Comparison of ENCODE assay signal across 2 cellular contexts in genomic region chr6:41256383-41256782, GRCh38.
TF ChIP-seq lines count a peak whose summit lies in the region.

No MANE protein-coding gene starts in this region.

TF ChIP-seq in HEK293, 187 proteins besides CTCF, POLR2A, EP300 and RAD21 (continued from another document and continues in another):
- TF ChIP-seq TSHZ1 (tag by site-specific recombination; IDR thresholded peaks at IDR 0.05; ENCODE audit: borderline replicate concordance): no peak
- no peak for TF ChIP-seq OVOL3 (tag by site-specific recombination; IDR thresholded peaks at IDR 0.05)
- no peak for TF ChIP-seq ZNF214 (tag by site-specific recombination; IDR thresholded peaks at IDR 0.05; ENCODE audit: borderline replicate concordance)
- TF ChIP-seq ZNF776 (tag by site-specific recombination; IDR thresholded peaks at IDR 0.05; ENCODE audit: borderline replicate concordance): no peak
- TF ChIP-seq, protein P1, sequence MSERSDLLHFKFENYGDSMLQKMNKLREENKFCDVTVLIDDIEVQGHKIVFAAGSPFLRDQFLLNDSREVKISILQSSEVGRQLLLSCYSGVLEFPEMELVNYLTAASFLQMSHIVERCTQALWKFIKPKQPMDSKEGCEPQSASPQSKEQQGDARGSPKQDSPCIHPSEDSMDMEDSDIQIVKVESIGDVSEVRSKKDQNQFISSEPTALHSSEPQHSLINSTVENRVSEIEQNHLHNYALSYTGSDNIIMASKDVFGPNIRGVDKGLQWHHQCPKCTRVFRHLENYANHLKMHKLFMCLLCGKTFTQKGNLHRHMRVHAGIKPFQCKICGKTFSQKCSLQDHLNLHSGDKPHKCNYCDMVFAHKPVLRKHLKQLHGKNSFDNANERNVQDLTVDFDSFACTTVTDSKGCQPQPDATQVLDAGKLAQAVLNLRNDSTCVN (tag by site-specific recombination; optimal IDR thresholded peaks at IDR 0.05): peak; percentile 8
- TF ChIP-seq, protein P2, sequence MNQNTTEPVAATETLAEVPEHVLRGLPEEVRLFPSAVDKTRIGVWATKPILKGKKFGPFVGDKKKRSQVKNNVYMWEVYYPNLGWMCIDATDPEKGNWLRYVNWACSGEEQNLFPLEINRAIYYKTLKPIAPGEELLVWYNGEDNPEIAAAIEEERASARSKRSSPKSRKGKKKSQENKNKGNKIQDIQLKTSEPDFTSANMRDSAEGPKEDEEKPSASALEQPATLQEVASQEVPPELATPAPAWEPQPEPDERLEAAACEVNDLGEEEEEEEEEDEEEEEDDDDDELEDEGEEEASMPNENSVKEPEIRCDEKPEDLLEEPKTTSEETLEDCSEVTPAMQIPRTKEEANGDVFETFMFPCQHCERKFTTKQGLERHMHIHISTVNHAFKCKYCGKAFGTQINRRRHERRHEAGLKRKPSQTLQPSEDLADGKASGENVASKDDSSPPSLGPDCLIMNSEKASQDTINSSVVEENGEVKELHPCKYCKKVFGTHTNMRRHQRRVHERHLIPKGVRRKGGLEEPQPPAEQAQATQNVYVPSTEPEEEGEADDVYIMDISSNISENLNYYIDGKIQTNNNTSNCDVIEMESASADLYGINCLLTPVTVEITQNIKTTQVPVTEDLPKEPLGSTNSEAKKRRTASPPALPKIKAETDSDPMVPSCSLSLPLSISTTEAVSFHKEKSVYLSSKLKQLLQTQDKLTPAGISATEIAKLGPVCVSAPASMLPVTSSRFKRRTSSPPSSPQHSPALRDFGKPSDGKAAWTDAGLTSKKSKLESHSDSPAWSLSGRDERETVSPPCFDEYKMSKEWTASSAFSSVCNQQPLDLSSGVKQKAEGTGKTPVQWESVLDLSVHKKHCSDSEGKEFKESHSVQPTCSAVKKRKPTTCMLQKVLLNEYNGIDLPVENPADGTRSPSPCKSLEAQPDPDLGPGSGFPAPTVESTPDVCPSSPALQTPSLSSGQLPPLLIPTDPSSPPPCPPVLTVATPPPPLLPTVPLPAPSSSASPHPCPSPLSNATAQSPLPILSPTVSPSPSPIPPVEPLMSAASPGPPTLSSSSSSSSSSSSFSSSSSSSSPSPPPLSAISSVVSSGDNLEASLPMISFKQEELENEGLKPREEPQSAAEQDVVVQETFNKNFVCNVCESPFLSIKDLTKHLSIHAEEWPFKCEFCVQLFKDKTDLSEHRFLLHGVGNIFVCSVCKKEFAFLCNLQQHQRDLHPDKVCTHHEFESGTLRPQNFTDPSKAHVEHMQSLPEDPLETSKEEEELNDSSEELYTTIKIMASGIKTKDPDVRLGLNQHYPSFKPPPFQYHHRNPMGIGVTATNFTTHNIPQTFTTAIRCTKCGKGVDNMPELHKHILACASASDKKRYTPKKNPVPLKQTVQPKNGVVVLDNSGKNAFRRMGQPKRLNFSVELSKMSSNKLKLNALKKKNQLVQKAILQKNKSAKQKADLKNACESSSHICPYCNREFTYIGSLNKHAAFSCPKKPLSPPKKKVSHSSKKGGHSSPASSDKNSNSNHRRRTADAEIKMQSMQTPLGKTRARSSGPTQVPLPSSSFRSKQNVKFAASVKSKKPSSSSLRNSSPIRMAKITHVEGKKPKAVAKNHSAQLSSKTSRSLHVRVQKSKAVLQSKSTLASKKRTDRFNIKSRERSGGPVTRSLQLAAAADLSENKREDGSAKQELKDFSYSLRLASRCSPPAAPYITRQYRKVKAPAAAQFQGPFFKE (tag by site-specific recombination; IDR thresholded peaks at IDR 0.05; ENCODE audit: borderline replicate concordance): no peak
- TF ChIP-seq ZBTB20 (tag by site-specific recombination; IDR thresholded peaks at IDR 0.05): peak; percentile 15; the same call in 1 of the 2 replicates
- no peak for TF ChIP-seq ZNF280C (tag by site-specific recombination; IDR thresholded peaks at IDR 0.05)

TF ChIP-seq in GM23338, 12 proteins besides CTCF, POLR2A, EP300 and RAD21 (continued from another document):
- TF ChIP-seq ZNF462 (CRISPR knock-in tag; IDR thresholded peaks at IDR 0.05) (no peak), EZH2phosphoT487 (IDR thresholded peaks at IDR 0.05; ENCODE audit: unreplicated experiment) (no peak), ZNF114 (CRISPR knock-in tag; IDR thresholded peaks at IDR 0.05) (no peak), EZH2 (IDR thresholded peaks at IDR 0.05; ENCODE audit: low read depth, unreplicated experiment) (no peak), POLR2AphosphoS5 (IDR thresholded peaks at IDR 0.05; ENCODE audit: low read depth) (no peak), CREB1 (CRISPR knock-in tag; IDR thresholded peaks at IDR 0.05; ENCODE audit: low read depth) (no peak), NANOG (IDR thresholded peaks at IDR 0.05; ENCODE audit: borderline replicate concordance) (no peak)
- TF ChIP-seq, protein P3, sequence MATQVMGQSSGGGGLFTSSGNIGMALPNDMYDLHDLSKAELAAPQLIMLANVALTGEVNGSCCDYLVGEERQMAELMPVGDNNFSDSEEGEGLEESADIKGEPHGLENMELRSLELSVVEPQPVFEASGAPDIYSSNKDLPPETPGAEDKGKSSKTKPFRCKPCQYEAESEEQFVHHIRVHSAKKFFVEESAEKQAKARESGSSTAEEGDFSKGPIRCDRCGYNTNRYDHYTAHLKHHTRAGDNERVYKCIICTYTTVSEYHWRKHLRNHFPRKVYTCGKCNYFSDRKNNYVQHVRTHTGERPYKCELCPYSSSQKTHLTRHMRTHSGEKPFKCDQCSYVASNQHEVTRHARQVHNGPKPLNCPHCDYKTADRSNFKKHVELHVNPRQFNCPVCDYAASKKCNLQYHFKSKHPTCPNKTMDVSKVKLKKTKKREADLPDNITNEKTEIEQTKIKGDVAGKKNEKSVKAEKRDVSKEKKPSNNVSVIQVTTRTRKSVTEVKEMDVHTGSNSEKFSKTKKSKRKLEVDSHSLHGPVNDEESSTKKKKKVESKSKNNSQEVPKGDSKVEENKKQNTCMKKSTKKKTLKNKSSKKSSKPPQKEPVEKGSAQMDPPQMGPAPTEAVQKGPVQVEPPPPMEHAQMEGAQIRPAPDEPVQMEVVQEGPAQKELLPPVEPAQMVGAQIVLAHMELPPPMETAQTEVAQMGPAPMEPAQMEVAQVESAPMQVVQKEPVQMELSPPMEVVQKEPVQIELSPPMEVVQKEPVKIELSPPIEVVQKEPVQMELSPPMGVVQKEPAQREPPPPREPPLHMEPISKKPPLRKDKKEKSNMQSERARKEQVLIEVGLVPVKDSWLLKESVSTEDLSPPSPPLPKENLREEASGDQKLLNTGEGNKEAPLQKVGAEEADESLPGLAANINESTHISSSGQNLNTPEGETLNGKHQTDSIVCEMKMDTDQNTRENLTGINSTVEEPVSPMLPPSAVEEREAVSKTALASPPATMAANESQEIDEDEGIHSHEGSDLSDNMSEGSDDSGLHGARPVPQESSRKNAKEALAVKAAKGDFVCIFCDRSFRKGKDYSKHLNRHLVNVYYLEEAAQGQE (IDR thresholded peaks at IDR 0.05; ENCODE audit: unreplicated experiment): no peak
